Comparison of ENCODE assay signal across 8 cellular contexts in the genomic region with DNA sequence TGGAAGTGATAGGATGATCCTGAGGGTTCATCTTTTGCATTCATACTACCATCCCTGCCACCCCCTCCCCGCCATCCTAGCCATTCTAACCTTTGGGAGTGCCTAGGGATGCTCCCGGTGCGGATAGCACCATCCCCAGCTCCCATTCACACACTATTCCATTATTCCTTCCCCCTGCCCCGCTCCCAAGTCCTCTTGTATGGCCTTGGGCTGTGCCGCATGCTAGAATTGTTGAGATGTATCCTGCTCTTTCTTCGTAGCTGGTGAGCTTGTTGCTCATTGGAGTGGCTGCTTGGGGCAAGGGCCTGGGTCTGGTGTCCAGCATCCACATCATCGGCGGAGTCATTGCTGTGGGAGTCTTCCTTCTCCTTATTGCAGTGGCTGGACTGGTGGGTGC. TPM values are rescaled to one million over a fixed set of nuclear protein-coding genes. Genes with fewer than 3 reads are reported as not detected.
DNase-seq lines count a peak whose midpoint lies in the region; ATAC-seq and TF ChIP-seq lines count a peak whose summit lies in the region.

No MANE protein-coding gene starts in this region.

- H3K56ac ChIP-seq in IMR-90 (ENCODE audit: extremely low read depth, insufficient read depth, low read length): peak overlapping the region; percentile 97

- peak overlapping the region; percentile 98 for H2AK5ac ChIP-seq in IMR-90 (ENCODE audit: low read depth, low read length)

- peak overlapping the region; percentile 9; the same call in 1 of the 2 replicates for H3K18ac ChIP-seq in IMR-90 (ENCODE audit: low read depth, low read length)

- 0 out of 3 replicates have a peak overlapping the region, but pooled peaks have one; percentile 9 for H2BK15ac ChIP-seq in IMR-90 (ENCODE audit: low read depth, low read length)

- TF ChIP-seq CTCF in IMR-90 (conservative IDR thresholded peaks at IDR 0.05; ENCODE audit: low read depth, low read length): no peak
- TF ChIP-seq CTCF in breast epithelium (IDR thresholded peaks at IDR 0.05): no peak

- POLR2A ChIA-PET in IMR-90 (lab: Charles Lee; ENCODE audit: unreplicated experiment): no interaction called here

- H3K36me3 ChIP-seq in ACC112 (ENCODE audit: insufficient read depth, low read length) (peaks cover 25% of the 10 kb centered on the region), IMR-90 (ENCODE audit: control insufficient read depth, insufficient read depth, low read length) (peaks cover 18% of the 10 kb centered on the region), breast epithelium (no peaks in the 10 kb centered on the region), mesodermal cell (ENCODE audit: control insufficient read depth, insufficient read depth, low read length) (peaks cover 50% of the 10 kb centered on the region)

- H3K4me1 ChIP-seq in ACC112 (ENCODE audit: control insufficient read depth, insufficient read depth, low read length, unreplicated experiment) (peaks cover under 1% of the 10 kb centered on the region), IMR-90 (ENCODE audit: control insufficient read depth, insufficient read depth, low read length) (peaks cover 3% of the 10 kb centered on the region), breast epithelium (peaks cover 0 to 8% of the 10 kb centered on the region in 2 donors), mesodermal cell (ENCODE audit: control insufficient read depth, insufficient read depth, low read length, poor library complexity, severe bottlenecking) (no peaks in the 10 kb centered on the region)

- H3K23ac ChIP-seq in IMR-90 (ENCODE audit: low read depth, low read length): peak overlapping the region; percentile 98

- H3K27ac ChIP-seq in ACC112 (ENCODE audit: low read depth, low read length) (peak overlapping the region; percentile 88), IMR-90 (ENCODE audit: insufficient read depth, low read length) (peak overlapping the region; percentile 93), breast epithelium (peak overlapping the region; percentile 99 to 100), mesodermal cell (ENCODE audit: low read depth, low read length, severe bottlenecking) (peak overlapping the region; percentile 89)

- no TSS peak for BruUV-seq in IMR-90 (replicated peaks; lab: Mats Ljungman, UMichigan)

- TF ChIP-seq POLR2A in IMR-90 (IDR thresholded peaks at IDR 0.05; ENCODE audit: low read depth, low read length) (no peak), breast epithelium (IDR thresholded peaks at IDR 0.05) (no peak)

- H4K8ac ChIP-seq in IMR-90 (ENCODE audit: low read depth in 2 of 2, low read length in 2 of 2): peak overlapping the region; percentile 74 to 100

- ATAC-seq in IMR-90 (ENCODE audit: low read depth) (no peak), GM18868 (IDR thresholded peaks at IDR 0.05; ENCODE audit: unreplicated experiment) (no peak)

- peak overlapping the region; percentile 100 for H3K14ac ChIP-seq in IMR-90 (replicated peaks; ENCODE audit: low read depth, low read length)

- H4K91ac ChIP-seq in IMR-90 (ENCODE audit: insufficient read depth, low read depth, low read length): peak overlapping the region; percentile 96

- peaks cover 10% of the 10 kb centered on the region for H3K9me1 ChIP-seq in IMR-90 (ENCODE audit: insufficient read depth, low read length)

- peak overlapping the region; percentile 45 for H2BK5ac ChIP-seq in IMR-90 (ENCODE audit: low read depth, low read length, poor library complexity, severe bottlenecking)

- peaks cover 17 to 41% of the 10 kb centered on the region in 2 experiments; a peak in 3 of 4 replicates for H3K79me1 ChIP-seq in IMR-90 (ENCODE audit: low read depth in 1 of 2, low read length in 2 of 2)

- H3K9ac ChIP-seq in IMR-90 (ENCODE audit: low read depth, low read length): peak overlapping the region; percentile 90

- dilution Hi-C loops in IMR-90 (cut with HindIII; ENCODE audit: low sequenced_read_pairs, unreplicated experiment): no loop called here

- in situ Hi-C loops in IMR-90 (cut with MboI; ENCODE audit: low sequenced_read_pairs): no loop called here

- H4K20me1 ChIP-seq in IMR-90 (ENCODE audit: insufficient read depth, low read length): 0 out of 2 replicates have a peak, but pooled peaks cover 3% of the 10 kb centered on the region

- peak overlapping the region; percentile 80 for H4K5ac ChIP-seq in IMR-90 (ENCODE audit: low read depth, low read length)

- H3K4me3 ChIP-seq in ACC112 (ENCODE audit: low read depth, low read length) (peak overlapping the region; percentile 96), IMR-90 (ENCODE audit: insufficient read depth, low read depth, low read length) (peak overlapping the region; percentile 69), breast epithelium (peak overlapping the region; percentile 86 to 87 (median 87)), mesodermal cell (ENCODE audit: extremely low read depth, insufficient read depth, low read length, poor library complexity, severe bottlenecking) (peak overlapping the region; percentile 55)

- H2BK120ac ChIP-seq in IMR-90 (ENCODE audit: low read depth, low read length): peak overlapping the region; percentile 57

- H2AFZ ChIP-seq in ACC112 (ENCODE audit: low read length, unreplicated experiment) (peak overlapping the region; percentile 71), IMR-90 (replicated peaks; ENCODE audit: low read length, poor library complexity) (peak overlapping the region; percentile 96)

- H2BK20ac ChIP-seq in IMR-90 (ENCODE audit: low read depth, low read length): peak overlapping the region; percentile 28; the same call in 1 of the 2 replicates

- H2AK9ac ChIP-seq in IMR-90 (replicated peaks; ENCODE audit: low read depth, low read length, poor library complexity): peak overlapping the region; percentile 99

- DNase-seq in IMR-90 (peak; percentile 7), breast epithelium (ENCODE audit: low spot score in 2 of 2) (no peak), NCI-H2196 (lab: John Stamatoyannopoulos, UW; ENCODE audit: unreplicated experiment) (no peak), NCI-H128 (lab: John Stamatoyannopoulos, UW; ENCODE audit: unreplicated experiment) (no peak), DMS79 treated with DMSO at 0.1 percent for 48 hours (lab: John Stamatoyannopoulos, UW) (no peak)

- no CpG with 5 or more reads among the region's 8 CpGs for WGBS in IMR-90 (ENCODE audit: extremely low coverage in 2 of 2, insufficient read length in 1 of 2), 2 experiments
- 61 to 81% methylated on average over 7 of the region's 8 CpGs for WGBS in mesodermal cell (ENCODE audit: insufficient coverage in 2 of 2), 2 experiments

- peaks cover 8% of the 10 kb centered on the region for H3K27me3 ChIP-seq in ACC112 (ENCODE audit: insufficient read depth, low read length)
- peaks cover 17% of the 10 kb centered on the region for H3K27me3 ChIP-seq in IMR-90 (ENCODE audit: control insufficient read depth, insufficient read depth, low read length)
- no peaks in the 10 kb centered on the region for H3K27me3 ChIP-seq in breast epithelium

- H3K4ac ChIP-seq in IMR-90 (ENCODE audit: low read depth, low read length): peak overlapping the region; percentile 100

- TF ChIP-seq RAD21 in IMR-90 (IDR thresholded peaks at IDR 0.05; ENCODE audit: low read length): no peak

- intact Hi-C loops in IMR-90 (cut with micrococcal nuclease): no loop called here
- intact Hi-C loops in breast epithelium (cut with DNase I; ENCODE audit: low total_unique reads): no loop called here

- H3K79me2 ChIP-seq in ACC112 (ENCODE audit: control insufficient read depth, insufficient read depth, low read length, unreplicated experiment): peaks cover 12% of the 10 kb centered on the region

- peak overlapping the region; percentile 94 for H3K4me2 ChIP-seq in IMR-90 (ENCODE audit: low read depth, low read length)

- CTCF ChIA-PET in IMR-90 (lab: Yijun Ruan, JAX): interaction anchor here (1.9 kb wide), 1 partner anchor 9 kb away, joined by 6 read pairs; no protein-coding TSS in a partner anchor

- H3K9me3 ChIP-seq in IMR-90 (ENCODE audit: control insufficient read depth, insufficient read depth, low read length) (no peaks in the 10 kb centered on the region), breast epithelium (no peaks in the 10 kb centered on the region), mesodermal cell (ENCODE audit: control insufficient read depth, low read length) (no peaks in the 10 kb centered on the region)

TF ChIP-seq in IMR-90, 13 proteins besides CTCF, POLR2A, EP300 and RAD21 (continues in another document):
- no peak for TF ChIP-seq CEBPB (IDR thresholded peaks at IDR 0.05; ENCODE audit: low read depth, low read length)

RNA-seq across cellular contexts. Expression of a gene that starts 0.6 kb away (rescaled TPM):
- total RNA-seq in IMR-90 (2012; rRNA removed): 51.1 and 71.2 TPM in 2 replicates
- polyA plus RNA-seq in IMR-90 (2012; rRNA removed): 9.9 and 12.3 TPM in 2 replicates
- 22.4 and 46.8 TPM in 2 replicates for polyA plus RNA-seq in IMR-90 (2012; cell fraction: cytosol; rRNA removed)
- 23.3 and 27.2 TPM in 2 replicates for polyA plus RNA-seq in IMR-90 (2012; cell fraction: nucleus; rRNA removed; ENCODE audit: low replicate concordance)
- total RNA-seq in breast epithelium: 100 to 1,000 TPM in 1 of 3 donors, 10 to 100 TPM in 2; 55.5 to 107 (median 73.1) TPM
- 20.1 TPM for polyA plus RNA-seq in mesodermal cell (2013, experiment 1 of 2)
- polyA plus RNA-seq in mesodermal cell (2013, experiment 2 of 2): 20.0 TPM

RNA-seq across cellular contexts. Expression of a gene that starts 6.6 kb away (rescaled TPM):
- total RNA-seq in IMR-90 (2012; rRNA removed) (239 and 297 TPM in 2 replicates), breast epithelium (100 to 1,000 TPM; 105 to 136 (median 109) TPM)
- 252 and 261 TPM in 2 replicates for polyA plus RNA-seq in IMR-90 (2012; rRNA removed)
- 201 and 295 TPM in 2 replicates for polyA plus RNA-seq in IMR-90 (2012; cell fraction: cytosol; rRNA removed)
- 85.8 and 86.8 TPM in 2 replicates for polyA plus RNA-seq in IMR-90 (2012; cell fraction: nucleus; rRNA removed; ENCODE audit: low replicate concordance)
- 152 TPM for polyA plus RNA-seq in mesodermal cell (2013, experiment 1 of 2)
- polyA plus RNA-seq in mesodermal cell (2013, experiment 2 of 2): 122 TPM

RNA-seq across cellular contexts. Expression of a gene that starts 6.9 kb away (rescaled TPM):
- total RNA-seq in IMR-90 (2012; rRNA removed): 0.18 and 0.28 TPM in 2 replicates
- 0.03 and 0.07 TPM in 2 replicates for polyA plus RNA-seq in IMR-90 (2012; rRNA removed)
- polyA plus RNA-seq in IMR-90 (2012; cell fraction: cytosol; rRNA removed): 0.09 and 0.10 TPM in 2 replicates
- polyA plus RNA-seq in IMR-90 (2012; cell fraction: nucleus; rRNA removed; ENCODE audit: low replicate concordance): 0.55 and 0.88 TPM in 2 replicates
- 1 to 10 TPM; 1.2 to 1.8 (median 1.6) TPM for total RNA-seq in breast epithelium
- 1.8 TPM for polyA plus RNA-seq in mesodermal cell (2013, experiment 1 of 2)
- 1.6 TPM for polyA plus RNA-seq in mesodermal cell (2013, experiment 2 of 2)

RNA-seq across cellular contexts. Expression of a gene that starts 9.4 kb away (rescaled TPM):
- 1.1 TPM in 2 replicates for total RNA-seq in IMR-90 (2012; rRNA removed)
- 4.7 and 5.4 TPM in 2 replicates for polyA plus RNA-seq in IMR-90 (2012; rRNA removed)
- polyA plus RNA-seq in IMR-90 (2012; cell fraction: cytosol; rRNA removed): 3.6 and 5.6 TPM in 2 replicates
- 8.1 and 11.9 TPM in 2 replicates for polyA plus RNA-seq in IMR-90 (2012; cell fraction: nucleus; rRNA removed; ENCODE audit: low replicate concordance)
- 1 to 10 TPM; 6.9 to 9.8 (median 7.5) TPM for total RNA-seq in breast epithelium
- 6.3 TPM for polyA plus RNA-seq in mesodermal cell (2013, experiment 1 of 2)
- polyA plus RNA-seq in mesodermal cell (2013, experiment 2 of 2): 4.2 TPM

RNA-seq across cellular contexts. Expression of a gene that starts 21.4 kb away (rescaled TPM):
- total RNA-seq in IMR-90 (2012; rRNA removed) (0.36 and 0.56 TPM in 2 replicates), breast epithelium (1 to 10 TPM in 1 of 3 donors, under 1 TPM in 2; 0.33 to 2.2 (median 0.48) TPM)
- 0.80 and 1.3 TPM in 2 replicates for polyA plus RNA-seq in IMR-90 (2012; rRNA removed)
- 0.38 and 0.49 TPM in 2 replicates for polyA plus RNA-seq in IMR-90 (2012; cell fraction: cytosol; rRNA removed)
- 10.4 and 13.8 TPM in 2 replicates for polyA plus RNA-seq in IMR-90 (2012; cell fraction: nucleus; rRNA removed; ENCODE audit: low replicate concordance)
- polyA plus RNA-seq in mesodermal cell (2013, experiment 1 of 2): 0.18 TPM
- polyA plus RNA-seq in mesodermal cell (2013, experiment 2 of 2): 2.0 TPM
